ENCODE assay signal across 8 cellular contexts in genomic region chr13:28659611-28659970, GRCh38. TPM values are rescaled to one million over a fixed set of nuclear protein-coding genes. Genes with fewer than 3 reads are reported as not detected.
A peak's percentile ranks its signal among the peaks of the same experiment; 100 is the strongest.
DNase-seq lines count a peak whose midpoint lies in the region; ATAC-seq lines count a peak whose summit lies in the region.

No MANE protein-coding gene starts in this region.

- H3K36me3 ChIP-seq in BLaER1, result peaks cover 36% of the 10 kb centered on the region

- ATAC-seq in GM19395 (IDR thresholded peaks at IDR 0.05; ENCODE audit: unreplicated experiment), result peak; percentile 41
- peak; percentile 16 for ATAC-seq in HG03521 (IDR thresholded peaks at IDR 0.05; ENCODE audit: unreplicated experiment)

- no peaks in the 10 kb centered on the region for H3K27me3 ChIP-seq in BLaER1

- H3K27me3 Mint-ChIP-seq in activated T-helper 2 cell treated with anti-CD3 and anti-CD28 coated beads, Interferon-gamma antibody, Interleukin-2, Interleukin-4, amounts not matched to agents 10 μg/mL and 5 μg/mL and 100 μg/mL, durations not matched to agents 14 hours and 24 hours and 36 hours (ENCODE audit: low read depth), result no peaks in the 10 kb centered on the region
- H3K27me3 Mint-ChIP-seq in stimulated activated naive CD8-positive, alpha-beta T cell treated with anti-CD3 and anti-CD28 coated beads, Interleukin-15, Interleukin-2, amounts not matched to agents 100 ng/mL and 50 ng/mL, for 24 hours, result no peaks in the 10 kb centered on the region

- H3K9me3 ChIP-seq in BLaER1, result no peaks in the 10 kb centered on the region

- peaks cover 59% of the 10 kb centered on the region for H3K4me1 ChIP-seq in BLaER1

- peaks cover 63% of the 10 kb centered on the region for H3K36me3 Mint-ChIP-seq in activated T-helper 2 cell treated with anti-CD3 and anti-CD28 coated beads, Interferon-gamma antibody, Interleukin-2, Interleukin-4, amounts not matched to agents 10 μg/mL and 5 μg/mL and 100 μg/mL, durations not matched to agents 14 hours and 24 hours and 36 hours (ENCODE audit: low read depth)
- peaks cover 59% of the 10 kb centered on the region for H3K36me3 Mint-ChIP-seq in stimulated activated naive CD8-positive, alpha-beta T cell treated with anti-CD3 and anti-CD28 coated beads, Interleukin-15, Interleukin-2, amounts not matched to agents 100 ng/mL and 50 ng/mL, for 24 hours (ENCODE audit: low read depth)

- H3K4me3 ChIP-seq in BLaER1 (peak overlapping the region; percentile 93), iPS-11a (ENCODE audit: low read depth, low read length) (peak overlapping the region; percentile 73)

- peak overlapping the region; percentile 96 for H3K4me3 Mint-ChIP-seq in activated T-helper 2 cell treated with anti-CD3 and anti-CD28 coated beads, Interferon-gamma antibody, Interleukin-2, Interleukin-4, amounts not matched to agents 10 μg/mL and 5 μg/mL and 100 μg/mL, durations not matched to agents 14 hours and 24 hours and 36 hours (ENCODE audit: low read depth)
- peak overlapping the region; percentile 99 for H3K4me3 Mint-ChIP-seq in stimulated activated naive CD8-positive, alpha-beta T cell treated with anti-CD3 and anti-CD28 coated beads, Interleukin-15, Interleukin-2, amounts not matched to agents 100 ng/mL and 50 ng/mL, for 24 hours

- H3K9ac ChIP-seq in BLaER1, result peak overlapping the region; percentile 95

- peak overlapping the region; percentile 95 for H3K27ac Mint-ChIP-seq in activated T-helper 2 cell treated with anti-CD3 and anti-CD28 coated beads, Interferon-gamma antibody, Interleukin-2, Interleukin-4, amounts not matched to agents 10 μg/mL and 5 μg/mL and 100 μg/mL, durations not matched to agents 14 hours and 24 hours and 36 hours
- H3K27ac Mint-ChIP-seq in stimulated activated naive CD8-positive, alpha-beta T cell treated with anti-CD3 and anti-CD28 coated beads, Interleukin-15, Interleukin-2, amounts not matched to agents 100 ng/mL and 50 ng/mL, for 24 hours, result peak overlapping the region; percentile 97

- peak overlapping the region; percentile 81 for H3K4me2 ChIP-seq in BLaER1

- H3K27ac ChIP-seq in BLaER1, result peak overlapping the region; percentile 97

- peaks cover 56% of the 10 kb centered on the region for H4K20me1 ChIP-seq in BLaER1

- H3K9me3 Mint-ChIP-seq in activated T-helper 2 cell treated with anti-CD3 and anti-CD28 coated beads, Interferon-gamma antibody, Interleukin-2, Interleukin-4, amounts not matched to agents 10 μg/mL and 5 μg/mL and 100 μg/mL, durations not matched to agents 14 hours and 24 hours and 36 hours, result no peaks in the 10 kb centered on the region
- no peaks in the 10 kb centered on the region for H3K9me3 Mint-ChIP-seq in stimulated activated naive CD8-positive, alpha-beta T cell treated with anti-CD3 and anti-CD28 coated beads, Interleukin-15, Interleukin-2, amounts not matched to agents 100 ng/mL and 50 ng/mL, for 24 hours

- DNase-seq in activated T-helper 2 cell treated with anti-CD3 and anti-CD28 coated beads, Interferon-gamma antibody, Interleukin-2, Interleukin-4, amounts not matched to agents 10 μg/mL and 5 μg/mL and 100 μg/mL, durations not matched to agents 14 hours and 24 hours and 36 hours (ENCODE audit: low spot score), result no peak
- no peak for DNase-seq in inferior parietal cortex (ENCODE audit: extremely low spot score)
- DNase-seq in DMS 273 (lab: John Stamatoyannopoulos, UW; ENCODE audit: unreplicated experiment), result no peak

- intact Hi-C loops in activated T-helper 2 cell treated with anti-CD3 and anti-CD28 coated beads, Interferon-gamma antibody, Interleukin-2, Interleukin-4, amounts not matched to agents 10 μg/mL and 5 μg/mL and 100 μg/mL, durations not matched to agents 14 hours and 24 hours and 36 hours (cut with micrococcal nuclease), result loop anchor here (1.0 to 10.0 kb wide), 9 partner anchors 10 to 521 kb away; partner anchors contain the start of genes PAN3 and SLC46A3

- peaks cover 49% of the 10 kb centered on the region for H3K4me1 Mint-ChIP-seq in activated T-helper 2 cell treated with anti-CD3 and anti-CD28 coated beads, Interferon-gamma antibody, Interleukin-2, Interleukin-4, amounts not matched to agents 10 μg/mL and 5 μg/mL and 100 μg/mL, durations not matched to agents 14 hours and 24 hours and 36 hours (ENCODE audit: low read depth)
- H3K4me1 Mint-ChIP-seq in stimulated activated naive CD8-positive, alpha-beta T cell treated with anti-CD3 and anti-CD28 coated beads, Interleukin-15, Interleukin-2, amounts not matched to agents 100 ng/mL and 50 ng/mL, for 24 hours (ENCODE audit: low read depth), result peaks cover 57% of the 10 kb centered on the region

RNA-seq across cellular contexts. Expression of gene POMP, which starts 0.7 kb away (rescaled TPM):
- total RNA-seq in activated T-helper 2 cell treated with anti-CD3 and anti-CD28 coated beads, Interferon-gamma antibody, Interleukin-2, Interleukin-4, amounts not matched to agents 10 μg/mL and 5 μg/mL and 100 μg/mL, durations not matched to agents 14 hours and 24 hours and 36 hours, result 145 and 149 TPM in 2 replicates

RNA-seq across cellular contexts. Expression of gene SLC46A3, which starts 59.2 kb away (rescaled TPM):
- 2.8 and 3.1 TPM in 2 replicates for total RNA-seq in activated T-helper 2 cell treated with anti-CD3 and anti-CD28 coated beads, Interferon-gamma antibody, Interleukin-2, Interleukin-4, amounts not matched to agents 10 μg/mL and 5 μg/mL and 100 μg/mL, durations not matched to agents 14 hours and 24 hours and 36 hours
